In genomic region chr13:76903544-76904162, GRCh38 we compare ENCODE assay signal across 8 cellular contexts. TPM values are rescaled to one million over a fixed set of nuclear protein-coding genes. Genes with fewer than 3 reads are reported as not detected.
A peak's percentile ranks its signal among the peaks of the same experiment; 100 is the strongest.
DNase-seq lines count a peak whose midpoint lies in the region; ATAC-seq and TF ChIP-seq lines count a peak whose summit lies in the region.

No MANE protein-coding gene starts in this region.

- TF ChIP-seq CTCF in AG10803 (conservative IDR thresholded peaks at IDR 0.05; ENCODE audit: low read length) (peak; percentile 100), activated B cell treated with CpG ODN at 0.5 μM for 24 hours (IDR thresholded peaks at IDR 0.05) (peak; percentile 83)

- H3K4me1 Mint-ChIP-seq in activated B cell treated with CpG ODN at 0.5 μM for 24 hours = no peaks in the 10 kb centered on the region

- ATAC-seq in GM18907 (IDR thresholded peaks at IDR 0.05; ENCODE audit: unreplicated experiment) (peak; percentile 98), HG03097 (IDR thresholded peaks at IDR 0.05; ENCODE audit: low FRiP score, unreplicated experiment) (peak; percentile 94), activated B cell treated with CpG ODN at 0.5 μM for 24 hours (ENCODE audit: low read depth) (peak; percentile 89), left colon (peak; percentile 92)

- DNase-seq in AG10803 (ENCODE audit: low read depth) (peak; percentile 69), NCI-H2196 (lab: John Stamatoyannopoulos, UW; ENCODE audit: unreplicated experiment) (peak; percentile 28), activated B cell treated with CpG ODN at 0.5 μM for 24 hours (no peak), left colon (peak; percentile 36 to 70)
- DNase-seq in central memory CD4-positive, alpha-beta T cell = peak; percentile 60
- peak; percentile 29 to 37 (median 36) for DNase-seq in stimulated activated CD4-positive, alpha-beta T cell treated with anti-CD3 and anti-CD28 coated beads, TNF-alpha, amount 100 ng/mL, for 1 hour (ENCODE audit: low read depth in 3 of 3, low spot score in 1 of 3)

- peaks cover 17% of the 10 kb centered on the region for H3K27me3 Mint-ChIP-seq in activated B cell treated with CpG ODN at 0.5 μM for 24 hours

- CTCF ChIA-PET in activated B cell treated with CpG ODN at 0.5 μM for 24 hours (lab: Charles Lee) = interaction anchor here (0.7 to 4.7 kb wide), 15 partner anchors 9 to 1211 kb away, joined by 3 to 49 read pairs (median 6); partner anchors contain the start of gene KCTD12

- intact Hi-C loops in activated B cell treated with CpG ODN at 0.5 μM for 24 hours (cut with micrococcal nuclease) (loop anchor here (1.0 kb wide), 6 partner anchors 81 to 1207 kb away; no protein-coding TSS in a partner anchor), left colon (cut with DNase I, micrococcal nuclease) (loop anchor here in 1 of 2 donors (5.0 to 10.0 kb wide), 3 partner anchors 236 to 1031 kb away; no protein-coding TSS in a partner anchor)

- peaks cover 11% of the 10 kb centered on the region for H3K9me3 Mint-ChIP-seq in activated B cell treated with CpG ODN at 0.5 μM for 24 hours

- POLR2A ChIA-PET in activated B cell treated with CpG ODN at 0.5 μM for 24 hours (lab: Charles Lee) = interaction anchor here (0.5 to 1.3 kb wide), 2 partner anchors 18 to 1027 kb away, joined by 3 to 4 read pairs; no protein-coding TSS in a partner anchor

- H3K4me3 Mint-ChIP-seq in activated B cell treated with CpG ODN at 0.5 μM for 24 hours = no peak overlapping the region

- H3K4me3 ChIP-seq in AG10803 (ENCODE audit: low read length) = no peak overlapping the region

- H3K27ac Mint-ChIP-seq in activated B cell treated with CpG ODN at 0.5 μM for 24 hours = no peak overlapping the region

- peaks cover 2% of the 10 kb centered on the region for H3K36me3 Mint-ChIP-seq in activated B cell treated with CpG ODN at 0.5 μM for 24 hours (ENCODE audit: low read depth)

RNA-seq across cellular contexts. Expression of gene KCTD12, which starts 17.4 kb away (rescaled TPM):
- total RNA-seq in activated B cell treated with CpG ODN at 0.5 μM for 24 hours (4.5 and 5.5 TPM in 2 replicates), left colon (10 to 100 TPM; 49.8 to 53.4 TPM)

RNA-seq across cellular contexts. Expression of gene ACOD1, which starts 44.7 kb away (rescaled TPM):
- total RNA-seq in activated B cell treated with CpG ODN at 0.5 μM for 24 hours (not detected in 2 replicates), left colon (not detected)
